In genomic region chrX:130081421-130082045, GRCh38 we compare ENCODE assay signal across 11 cellular contexts. TPM values are rescaled to one million over a fixed set of nuclear protein-coding genes. Genes with fewer than 3 reads are reported as not detected.
DNase-seq lines count a peak whose midpoint lies in the region; ATAC-seq and TF ChIP-seq lines count a peak whose summit lies in the region.
"Had no signal": no experiment of that assay in that cellular context is flagged by ENCODE, and none has a peak within 500 bp of the region (broad histone marks: within the 10 kb centered on the region; RNA-seq: fewer than 3 reads in every experiment).

No MANE protein-coding gene starts in this region.

- H3K27ac Mint-ChIP-seq in IgD-negative memory B cell (peak overlapping the region in 2 of 3 donors; percentile 54 to 94), neural progenitor cell (peak overlapping the region; percentile 12)

- peaks cover 4% of the 10 kb centered on the region for H3K27me3 Mint-ChIP-seq in IgD-negative memory B cell
- H3K27me3 Mint-ChIP-seq in neural progenitor cell (ENCODE audit: insufficient read depth, low read depth) = peaks cover 10% of the 10 kb centered on the region

- peaks cover 81 to 100% (median 90%) of the 10 kb centered on the region in 11 experiments for H3K27me3 ChIP-seq in BLaER1 treated with 17β-estradiol and CSF1 and Interleukin-3, amounts not matched to agents 10 nM and 100 nM
- H3K27me3 ChIP-seq in adipocyte (replicated peaks; ENCODE audit: control insufficient read depth, insufficient read depth, low read length) (no peaks in the 10 kb centered on the region), neural progenitor cell (no peaks in the 10 kb centered on the region)
- H3K27me3 ChIP-seq: thyroid gland had no signal

- CTCF ChIA-PET in GM10248 (lab: Yijun Ruan, JAX) = interaction anchor here (0.7 to 7.9 kb wide), 8 partner anchors 13 to 114 kb away, joined by 3 to 92 read pairs (median 18); partner anchors contain the start of gene ELF4

- H3K4me1 ChIP-seq in BLaER1 treated with 17β-estradiol and CSF1 and Interleukin-3, amounts not matched to agents 10 nM and 100 nM = peaks cover 55 to 65% (median 63%) of the 10 kb centered on the region in 10 experiments
- peaks cover 18% of the 10 kb centered on the region for H3K4me1 ChIP-seq in adipocyte (ENCODE audit: control insufficient read depth, insufficient read depth, low read length)
- no peaks in the 10 kb centered on the region for H3K4me1 ChIP-seq in neural progenitor cell

- POLR2A ChIA-PET in GM10248 (lab: Yijun Ruan, JAX) = no interaction called here

- H3K4me2 ChIP-seq in BLaER1 treated with 17β-estradiol and CSF1 and Interleukin-3, amounts not matched to agents 10 nM and 100 nM = peak overlapping the region; percentile 80 to 95 (median 89)
- H3K4me2 ChIP-seq in neural progenitor cell = no peak overlapping the region

- ATAC-seq in HG03095 (IDR thresholded peaks at IDR 0.05; ENCODE audit: unreplicated experiment) (no peak), HG03097 (IDR thresholded peaks at IDR 0.05; ENCODE audit: low FRiP score, unreplicated experiment) (no peak)

- peak overlapping the region in 10 of 11 experiments; percentile 20 to 84 (median 78); a peak in 19 of 22 replicates for H3K27ac ChIP-seq in BLaER1 treated with 17β-estradiol and CSF1 and Interleukin-3, amounts not matched to agents 10 nM and 100 nM
- no peak overlapping the region for H3K27ac ChIP-seq in neural progenitor cell

- H3K9me3 ChIP-seq in BLaER1 treated with 17β-estradiol and CSF1 and Interleukin-3, amounts not matched to agents 10 nM and 100 nM (replicated peaks in 1 of 11) = no peaks in the 10 kb centered on the region
- no peaks in the 10 kb centered on the region for H3K9me3 ChIP-seq in adipocyte (ENCODE audit: control insufficient read depth, low read length)
- no peaks in the 10 kb centered on the region for H3K9me3 ChIP-seq in neural progenitor cell (ENCODE audit: low read depth)
- H3K9me3 ChIP-seq: thyroid gland had no signal

- H3K4me3 Mint-ChIP-seq in IgD-negative memory B cell (peak overlapping the region in 3 of 4 donors; percentile 36 to 98 (median 94)), neural progenitor cell (no peak overlapping the region)
- H3K4me3 Mint-ChIP-seq: brain had no signal

- DNase-seq in adipocyte (ENCODE audit: low read depth) (no peak), neural progenitor cell (ENCODE audit: low spot score) (no peak), GM10248 (ENCODE audit: extremely low spot score) (no peak)
- DNase-seq in activated effector memory CD4-positive, alpha-beta T cell treated with anti-CD3 and anti-CD28 coated beads, Interleukin-2, amount 50 U/mL, for 16 hours = no peak
- DNase-seq: NCI-H526 treated with DMSO at 0.1 percent for 48 hours had no signal

- H3F3A ChIP-seq in neural progenitor cell (ENCODE audit: low read depth) = no peaks in the 10 kb centered on the region

- peak overlapping the region in 10 of 11 experiments; percentile 20 to 75 (median 70); a peak in 19 of 22 replicates for H3K9ac ChIP-seq in BLaER1 treated with 17β-estradiol and CSF1 and Interleukin-3, amounts not matched to agents 10 nM and 100 nM
- H3K9ac ChIP-seq in adipocyte (ENCODE audit: low read length) (peak overlapping the region; percentile 49), neural progenitor cell (no peak overlapping the region)

- H3K4me1 Mint-ChIP-seq in IgD-negative memory B cell = peaks cover 44 to 47% (median 45%) of the 10 kb centered on the region in 3 donors
- peaks cover 39% of the 10 kb centered on the region for H3K4me1 Mint-ChIP-seq in neural progenitor cell

- no peaks in the 10 kb centered on the region for H3K79me2 ChIP-seq in neural progenitor cell (ENCODE audit: low read depth)

- peak overlapping the region; percentile 23 to 62 (median 41); a peak in 17 of 20 replicates for H3K4me3 ChIP-seq in BLaER1 treated with 17β-estradiol and CSF1 and Interleukin-3, amounts not matched to agents 10 nM and 100 nM
- H3K4me3 ChIP-seq in adipocyte (ENCODE audit: low read length) (no peak overlapping the region), neural progenitor cell (no peak overlapping the region)
- H3K4me3 ChIP-seq: thyroid gland had no signal

- no peak overlapping the region for H2AFZ ChIP-seq in neural progenitor cell (replicated peaks)

- no peaks in the 10 kb centered on the region for H3K36me3 Mint-ChIP-seq in IgD-negative memory B cell
- H3K36me3 Mint-ChIP-seq in neural progenitor cell = no peaks in the 10 kb centered on the region
- H3K36me3 Mint-ChIP-seq: brain had no signal

- peaks cover 36 to 87% (median 56%) of the 10 kb centered on the region in 11 experiments; a peak in 20 of 22 replicates for H4K20me1 ChIP-seq in BLaER1 treated with 17β-estradiol and CSF1 and Interleukin-3, amounts not matched to agents 10 nM and 100 nM
- H4K20me1 ChIP-seq in neural progenitor cell (ENCODE audit: low read depth) = no peaks in the 10 kb centered on the region

- H3K36me3 ChIP-seq in BLaER1 treated with 17β-estradiol and CSF1 and Interleukin-3, amounts not matched to agents 10 nM and 100 nM = peaks cover 0 to 31% (median 0%) of the 10 kb centered on the region in 11 experiments; a peak in 7 of 22 replicates
- H3K36me3 ChIP-seq in adipocyte (ENCODE audit: control insufficient read depth, insufficient read depth, low read length, severe bottlenecking) = no peaks in the 10 kb centered on the region
- H3K36me3 ChIP-seq in neural progenitor cell = no peaks in the 10 kb centered on the region
- H3K36me3 ChIP-seq: thyroid gland had no signal

- TF ChIP-seq CTCF in neural progenitor cell (IDR thresholded peaks at IDR 0.05) = no peak
- TF ChIP-seq CTCF in GM10248 (IDR thresholded peaks at IDR 0.05; ENCODE audit: control extremely low read depth, extremely low read depth, low read depth, missing control alignments) = no peak

- H3K9me3 Mint-ChIP-seq in IgD-negative memory B cell (no peaks in the 10 kb centered on the region), neural progenitor cell (no peaks in the 10 kb centered on the region)

RNA-seq across cellular contexts. Expression of gene ELF4, which starts 28.8 kb away (rescaled TPM):
- polyA plus RNA-seq in IgD-negative memory B cell = 15.6 TPM
- 0.12 TPM in 1 of 2 replicates, not detected in the other for total RNA-seq in neural progenitor cell (ENCODE audit: low replicate concordance)

Comparison
In these comparisons a context has a peak if more than half of its experiments do, and no peak if none do; other contexts are left out.
1. H3K4me3 ChIP-seq: peak in BLaER1 treated with 17β-estradiol and CSF1 and Interleukin-3, amounts not matched to agents 10 nM and 100 nM (10 of 10); none in adipocyte (single experiment) and neural progenitor cell (single experiment).